Comparison of ENCODE assay signal across 9 cellular contexts in the genomic region with DNA sequence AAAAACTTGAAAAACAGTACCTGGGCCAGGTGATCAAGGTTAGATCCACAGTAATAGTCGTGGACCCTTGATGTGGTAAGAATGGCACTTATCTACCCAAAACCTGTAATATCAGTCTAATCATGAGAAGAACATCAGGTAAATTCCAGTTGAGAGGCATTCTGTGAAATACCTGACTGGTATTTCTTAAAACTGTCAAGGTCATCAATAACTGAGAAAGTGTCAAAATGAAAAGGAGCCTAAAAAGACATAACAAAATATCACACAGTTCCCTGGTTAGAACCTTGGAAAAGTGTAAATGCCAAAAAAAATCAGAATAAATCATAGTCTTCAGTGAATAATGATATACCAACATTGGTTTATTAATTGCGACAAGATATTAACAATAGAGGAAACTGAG.
"Had no signal": no experiment of that assay in that cellular context is flagged by ENCODE, and none has a peak within 500 bp of the region (broad histone marks: within the 10 kb centered on the region; RNA-seq: fewer than 3 reads in every experiment).

No MANE protein-coding gene starts in this region.

- H3K9ac ChIP-seq: GM23248 had no signal

- H3K27ac ChIP-seq: GM23248, HL-60 had no signal

- H3K4me3 ChIP-seq: GM23248, HAP-1 had no signal

- H3K9me3 ChIP-seq: HAP-1 had no signal

- H3K27ac Mint-ChIP-seq: HFFc6, IgD-negative memory B cell had no signal

- H2AFZ ChIP-seq: GM23248 had no signal

- H3K4me1 ChIP-seq: HAP-1 had no signal

- ATAC-seq: HCT116 had no signal

- DNase-seq: GM23248, GOT3, H7, HFFc6, KG1 had no signal

- H3K36me3 ChIP-seq: HAP-1 had no signal

- H3K4me3 Mint-ChIP-seq: HFFc6, IgD-negative memory B cell had no signal

- H3K9me3 Mint-ChIP-seq: HFFc6 had no signal

- H3K36me3 Mint-ChIP-seq: IgD-negative memory B cell had no signal
